In genomic region chr4:11625206-11625605, GRCh38 we compare ENCODE assay signal across 32 cellular contexts.
DNase-seq lines count a peak whose midpoint lies in the region; ATAC-seq and TF ChIP-seq lines count a peak whose summit lies in the region.
"Had no signal": no experiment of that assay in that cellular context is flagged by ENCODE, and none has a peak within 500 bp of the region (broad histone marks: within the 10 kb centered on the region; RNA-seq: fewer than 3 reads in every experiment).

No MANE protein-coding gene starts in this region.

- H3K9me3 ChIP-seq in gastroesophageal sphincter (no peaks in the 10 kb centered on the region), OCI-LY7 (ENCODE audit: low read length) (no peaks in the 10 kb centered on the region)
- H3K9me3 ChIP-seq: A549, neutrophil, Peyer's patch, tibial artery had no signal

- H3K36me3 ChIP-seq in gastroesophageal sphincter (no peaks in the 10 kb centered on the region), OCI-LY7 (ENCODE audit: insufficient read depth, low read length) (no peaks in the 10 kb centered on the region)
- H3K36me3 ChIP-seq: neutrophil, Peyer's patch, tibial artery had no signal

- no peak for TF ChIP-seq POLR2A in gastroesophageal sphincter (IDR thresholded peaks at IDR 0.05)

- intact Hi-C loops in OCI-LY7 (cut with micrococcal nuclease; ENCODE audit: unreplicated experiment) = no loop called here

- no peaks in the 10 kb centered on the region for H3K4me1 ChIP-seq in gastroesophageal sphincter
- no peaks in the 10 kb centered on the region for H3K4me1 ChIP-seq in OCI-LY7 (ENCODE audit: insufficient read depth, low read length, poor library complexity, severe bottlenecking)
- H3K4me1 ChIP-seq: tibial artery had no signal

- 60 to 74% methylated on average over 3 to 7 of the region's 7 CpGs for WGBS in gastroesophageal sphincter (ENCODE audit: low coverage in 1 of 2), 2 donors

- no peak overlapping the region for H3K4me2 ChIP-seq in OCI-LY7 (ENCODE audit: low read length)
- H3K4me2 ChIP-seq: A549 had no signal

- no peak for TF ChIP-seq CTCF in RWPE1 (conservative IDR thresholded peaks at IDR 0.05; ENCODE audit: low read depth)
- TF ChIP-seq CTCF in gastroesophageal sphincter (IDR thresholded peaks at IDR 0.05) = no peak
- TF ChIP-seq CTCF in OCI-LY7 (conservative IDR thresholded peaks at IDR 0.05; ENCODE audit: low read length) = no peak

- POLR2A ChIA-PET in RWPE1 (lab: Yijun Ruan, JAX; ENCODE audit: low non-redundant PET) = no interaction called here
- POLR2A ChIA-PET in OCI-LY7 (lab: Charles Lee) = no interaction called here

- no peaks in the 10 kb centered on the region for H3K27me3 ChIP-seq in gastroesophageal sphincter
- H3K27me3 ChIP-seq: neutrophil, Peyer's patch, tibial artery had no signal

- H3K4me3 ChIP-seq in gastroesophageal sphincter (no peak overlapping the region), OCI-LY7 (ENCODE audit: low read depth, low read length, poor library complexity, severe bottlenecking) (no peak overlapping the region)
- H3K4me3 ChIP-seq: A549, coronary artery, GM12878, GM23248, Peyer's patch, tibial artery had no signal

- in situ Hi-C loops in Caki2 (cut with HindIII; ENCODE audit: low pct_unique_long_range_greater_than_20kb, low sequenced_read_pairs) = no loop called here

- ATAC-seq in gastroesophageal sphincter = peak; percentile 68
- ATAC-seq: A549; activated CD4-positive, CD25-positive, alpha-beta regulatory T cell treated with anti-CD3 and anti-CD28 coated beads, Interleukin-2, amount 50 U/mL, for 24 hours; GM12878; T-cell had no signal

- no TSS peak for BruUV-seq in OCI-LY7 (replicated peaks; lab: Mats Ljungman, UMichigan)

- DNase-seq in Caki2 (ENCODE audit: low read depth) (peak; percentile 28), RWPE1 (ENCODE audit: low spot score) (no peak), kidney tubule cell (ENCODE audit: low spot score) (peak; percentile 92), OCI-LY7 (ENCODE audit: low spot score) (no peak), NCI-H526 (lab: John Stamatoyannopoulos, UW) (no peak), anterior cingulate cortex (lab: John Stamatoyannopoulos, UW) (no peak)
- DNase-seq in effector CD4-positive, alpha-beta T cell = no peak
- DNase-seq: activated CD4-positive, alpha-beta T cell treated with anti-CD3 and anti-CD28 coated beads, Interleukin-2, amount 50 U/mL, for 48 hours; activated CD8-positive, alpha-beta memory T cell treated with anti-CD3 and anti-CD28 coated beads, Interleukin-2, amount 50 U/mL, for 4 hours; activated naive CD4-positive, alpha-beta T cell treated with anti-CD3 and anti-CD28 coated beads, Interleukin-2, amount 10 ng/mL, durations not matched to agents 7 days and 5 days; amniotic stem cell; CD4-positive, alpha-beta memory T cell; DMS 273 treated with DMSO at 0.1 percent for 48 hours; EL; endodermal cell; GM23248; Kasumi-1; MV-4-11; NCI-H1694 treated with DMSO at 0.1 percent for 48 hours; NCI-H2171; NCI-H524; Peyer's patch; small intestine; stimulated activated CD4-positive, alpha-beta T cell treated with anti-CD3 and anti-CD28 coated beads, Interleukin-2, amount 100 ng/mL, for 24 hours; T-cell; tibial artery had no signal

- no peaks in the 10 kb centered on the region for H4K20me1 ChIP-seq in OCI-LY7 (ENCODE audit: insufficient read depth, low read length)

- H3K79me2 ChIP-seq in OCI-LY7 (ENCODE audit: insufficient read depth, low read depth, low read length) = no peaks in the 10 kb centered on the region

- CTCF ChIA-PET in RWPE1 (lab: Yijun Ruan, JAX) (no interaction called here), OCI-LY7 (lab: Charles Lee; ENCODE audit: unreplicated experiment) (no interaction called here)

- H3K27ac ChIP-seq in RWPE1 = peak overlapping the region; percentile 25; the same call in 1 of the 2 replicates
- no peak overlapping the region for H3K27ac ChIP-seq in gastroesophageal sphincter
- no peak overlapping the region for H3K27ac ChIP-seq in OCI-LY7 (ENCODE audit: low read depth, low read length, poor library complexity, severe bottlenecking)
- H3K27ac ChIP-seq: GM23248, neutrophil, Peyer's patch, tibial artery had no signal

- H2AFZ ChIP-seq in OCI-LY7 (ENCODE audit: low read length) = no peak overlapping the region
- H2AFZ ChIP-seq: GM23248 had no signal

- no peaks in the 10 kb centered on the region for H3K9me2 ChIP-seq in OCI-LY7 (ENCODE audit: insufficient read depth, low read length)

- TF ChIP-seq EP300 in gastroesophageal sphincter (IDR thresholded peaks at IDR 0.05) = no peak

Comparison
In these comparisons a context has a peak if more than half of its experiments do, and no peak if none do; other contexts are left out.
1. DNase-seq: peak in Caki2 (single experiment) and kidney tubule cell (single experiment); none in RWPE1 (single experiment), effector CD4-positive, alpha-beta T cell (single experiment), OCI-LY7 (single experiment), NCI-H526 (0 of 2) and anterior cingulate cortex (0 of 58).